Comparison of ENCODE assay signal across 19 cellular contexts in the genomic region with DNA sequence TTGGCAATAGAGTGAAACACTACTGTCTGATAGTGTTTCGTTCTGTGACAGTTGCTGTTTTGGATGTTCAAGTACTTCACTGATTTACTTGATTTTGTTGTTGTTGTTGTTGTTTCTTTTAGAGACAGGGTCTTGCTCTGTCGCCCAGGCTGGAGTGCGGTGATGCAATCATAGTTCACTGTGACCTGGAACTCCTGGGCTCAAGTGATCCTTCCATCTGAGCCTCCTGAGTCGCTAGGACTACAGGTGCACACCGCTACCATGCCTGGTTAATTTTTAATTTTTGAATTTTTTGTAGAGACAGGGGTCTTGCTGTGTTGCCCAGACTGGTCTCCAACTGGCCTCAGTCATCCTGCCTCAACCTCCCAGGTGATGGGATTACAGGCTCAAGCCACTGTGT. TPM values are rescaled to one million over a fixed set of nuclear protein-coding genes. Genes with fewer than 3 reads are reported as not detected.
DNase-seq lines count a peak whose midpoint lies in the region; ATAC-seq and TF ChIP-seq lines count a peak whose summit lies in the region.
"Had no signal": no experiment of that assay in that cellular context is flagged by ENCODE, and none has a peak within 500 bp of the region (broad histone marks: within the 10 kb centered on the region; RNA-seq: fewer than 3 reads in every experiment).

No MANE protein-coding gene starts in this region.

- H3F3A ChIP-seq in DOHH2 (ENCODE audit: control insufficient read depth, insufficient read depth), result peaks cover 22% of the 10 kb centered on the region

- POLR2A ChIA-PET in activated CD4-positive, alpha-beta memory T cell treated with anti-CD3 and anti-CD28 coated beads, Interleukin-2, amount 10 ng/mL, durations not matched to agents 7 days and 5 days (lab: Charles Lee), result no interaction called here
- POLR2A ChIA-PET in activated CD4-positive, alpha-beta memory T cell treated with anti-CD3 and anti-CD28 coated beads for 36 hours (lab: Charles Lee), result no interaction called here

- no peak overlapping the region for H3K4me3 ChIP-seq in DOHH2 (ENCODE audit: low read length)
- H3K4me3 ChIP-seq: adrenal gland, HAP-1, lung, upper lobe of left lung had no signal

- peaks cover 10% of the 10 kb centered on the region for H3K36me3 Mint-ChIP-seq in activated CD4-positive, alpha-beta memory T cell treated with anti-CD3 and anti-CD28 coated beads, Interleukin-2, amount 10 ng/mL, durations not matched to agents 7 days and 5 days (ENCODE audit: low read depth)
- peaks cover 6% of the 10 kb centered on the region for H3K36me3 Mint-ChIP-seq in activated CD4-positive, alpha-beta memory T cell treated with anti-CD3 and anti-CD28 coated beads for 36 hours
- peaks cover 0 to 9% of the 10 kb centered on the region in 2 donors for H3K36me3 Mint-ChIP-seq in activated naive CD4-positive, alpha-beta T cell treated with anti-CD3 and anti-CD28 coated beads, Interleukin-2, amount 50 U/mL, for 72 hours
- peaks cover 8% of the 10 kb centered on the region for H3K36me3 Mint-ChIP-seq in natural killer cell treated with Interleukin-12 subunit alpha and Interleukin-12 subunit beta and Interleukin-15 and Interleukin-18, amount 100 ng/mL, for 72 hours

- no peaks in the 10 kb centered on the region; the same call in 1 of the 2 replicates for H3K27me3 ChIP-seq in DOHH2 (ENCODE audit: control insufficient read depth, low read length)
- H3K27me3 ChIP-seq: adrenal gland, upper lobe of left lung had no signal

- peak overlapping the region; percentile 24 for H3K4me3 Mint-ChIP-seq in activated CD4-positive, alpha-beta memory T cell treated with anti-CD3 and anti-CD28 coated beads, Interleukin-2, amount 10 ng/mL, durations not matched to agents 7 days and 5 days
- H3K4me3 Mint-ChIP-seq in activated CD4-positive, alpha-beta memory T cell treated with anti-CD3 and anti-CD28 coated beads for 36 hours, result no peak overlapping the region
- H3K4me3 Mint-ChIP-seq in natural killer cell treated with Interleukin-12 subunit alpha and Interleukin-12 subunit beta and Interleukin-15 and Interleukin-18, amount 100 ng/mL, for 72 hours, result peak overlapping the region; percentile 98

- TF ChIP-seq CTCF in DOHH2 (IDR thresholded peaks at IDR 0.05; ENCODE audit: low read depth, low read length, poor library complexity, severe bottlenecking), result no peak

- no peak for DNase-seq in activated CD4-positive, alpha-beta memory T cell treated with anti-CD3 and anti-CD28 coated beads, Interleukin-2, amount 10 ng/mL, durations not matched to agents 7 days and 5 days
- no peak for DNase-seq in activated CD4-positive, alpha-beta memory T cell treated with anti-CD3 and anti-CD28 coated beads for 36 hours
- no peak for DNase-seq in activated naive CD4-positive, alpha-beta T cell treated with anti-CD3 and anti-CD28 coated beads, Interleukin-2, amount 50 U/mL, for 72 hours (ENCODE audit: low spot score in 2 of 2)
- DNase-seq in natural killer cell treated with Interleukin-12 subunit alpha and Interleukin-12 subunit beta and Interleukin-15 and Interleukin-18, amount 100 ng/mL, for 72 hours (ENCODE audit: low spot score), result no peak
- DNase-seq in NCI-H1930 (lab: John Stamatoyannopoulos, UW), result no peak
- no peak for DNase-seq in NOMO-1 (lab: John Stamatoyannopoulos, UW; ENCODE audit: unreplicated experiment in 2 of 2)
- DNase-seq: adrenal gland; effector CD8-positive, alpha-beta T cell; head of caudate nucleus; NCI-H1436; RPMI8226; stimulated activated CD4-positive, alpha-beta T cell treated with anti-CD3 and anti-CD28 coated beads, Interleukin-15, amount 100 ng/mL, for 24 hours; stimulated activated naive B cell treated with anti-CD40 and anti-IgM and Interleukin-4, amounts not matched to agents 10 μg/mL and 1 μg/mL and 100 μg/mL, for 72 hours; upper lobe of left lung; WERI-Rb-1 had no signal

- H3K9me2 ChIP-seq in DOHH2 (replicated peaks; ENCODE audit: control insufficient read depth, low read length), result no peaks in the 10 kb centered on the region

- no peaks in the 10 kb centered on the region for H3K27me3 Mint-ChIP-seq in activated CD4-positive, alpha-beta memory T cell treated with anti-CD3 and anti-CD28 coated beads, Interleukin-2, amount 10 ng/mL, durations not matched to agents 7 days and 5 days
- no peaks in the 10 kb centered on the region for H3K27me3 Mint-ChIP-seq in activated CD4-positive, alpha-beta memory T cell treated with anti-CD3 and anti-CD28 coated beads for 36 hours
- H3K27me3 Mint-ChIP-seq in natural killer cell treated with Interleukin-12 subunit alpha and Interleukin-12 subunit beta and Interleukin-15 and Interleukin-18, amount 100 ng/mL, for 72 hours, result no peaks in the 10 kb centered on the region
- H3K27me3 Mint-ChIP-seq: stimulated activated naive B cell treated with anti-CD40 and anti-IgM and Interleukin-4, amounts not matched to agents 10 μg/mL and 1 μg/mL and 100 μg/mL, for 72 hours had no signal

- peaks cover 74% of the 10 kb centered on the region for H3K79me2 ChIP-seq in DOHH2 (ENCODE audit: control insufficient read depth, low read length)

- H3K36me3 ChIP-seq in DOHH2 (ENCODE audit: control insufficient read depth, low read length), result peaks cover 7% of the 10 kb centered on the region
- H3K36me3 ChIP-seq: adrenal gland, upper lobe of left lung had no signal

- peaks cover 10% of the 10 kb centered on the region; the same call in 1 of the 2 replicates for H4K20me1 ChIP-seq in DOHH2 (ENCODE audit: control insufficient read depth, insufficient read depth, low read depth, low read length)

- H3K4me2 ChIP-seq in DOHH2 (ENCODE audit: low read length), result peak overlapping the region; percentile 82

- H3K27ac Mint-ChIP-seq in activated CD4-positive, alpha-beta memory T cell treated with anti-CD3 and anti-CD28 coated beads, Interleukin-2, amount 10 ng/mL, durations not matched to agents 7 days and 5 days, result no peak overlapping the region
- no peak overlapping the region for H3K27ac Mint-ChIP-seq in activated CD4-positive, alpha-beta memory T cell treated with anti-CD3 and anti-CD28 coated beads for 36 hours
- H3K27ac Mint-ChIP-seq in activated naive CD4-positive, alpha-beta T cell treated with anti-CD3 and anti-CD28 coated beads, Interleukin-2, amount 50 U/mL, for 72 hours, result peak overlapping the region; percentile 33 to 99
- H3K27ac Mint-ChIP-seq in natural killer cell treated with Interleukin-12 subunit alpha and Interleukin-12 subunit beta and Interleukin-15 and Interleukin-18, amount 100 ng/mL, for 72 hours, result peak overlapping the region in 1 of 2 donors; percentile 97
- H3K27ac Mint-ChIP-seq: stimulated activated naive B cell treated with anti-CD40 and anti-IgM and Interleukin-4, amounts not matched to agents 10 μg/mL and 1 μg/mL and 100 μg/mL, for 72 hours had no signal

- no peak overlapping the region for H3K27ac ChIP-seq in DOHH2 (ENCODE audit: low read depth, low read length)
- H3K27ac ChIP-seq: adrenal gland, upper lobe of left lung, WERI-Rb-1 had no signal

- ATAC-seq in activated naive CD4-positive, alpha-beta T cell treated with anti-CD3 and anti-CD28 coated beads, Interleukin-2, amount 50 U/mL, for 72 hours, result no peak
- no peak for ATAC-seq in natural killer cell treated with Interleukin-12 subunit alpha and Interleukin-12 subunit beta and Interleukin-15 and Interleukin-18, amount 100 ng/mL, for 72 hours
- no peak for ATAC-seq in HG03108 (IDR thresholded peaks at IDR 0.05; ENCODE audit: unreplicated experiment)
- ATAC-seq: stimulated activated naive B cell treated with anti-CD40 and anti-IgM and Interleukin-4, amounts not matched to agents 10 μg/mL and 1 μg/mL and 100 μg/mL, for 72 hours had no signal

- intact Hi-C loops in activated CD4-positive, alpha-beta memory T cell treated with anti-CD3 and anti-CD28 coated beads for 36 hours (cut with micrococcal nuclease), result loop anchor here (10.0 kb wide), 1 partner anchor 726 kb away; a partner anchor contains a TSS

- H3K4me1 ChIP-seq in DOHH2 (ENCODE audit: control insufficient read depth, low read length), result peaks cover 40% of the 10 kb centered on the region

- H3K9me3 Mint-ChIP-seq in activated CD4-positive, alpha-beta memory T cell treated with anti-CD3 and anti-CD28 coated beads, Interleukin-2, amount 10 ng/mL, durations not matched to agents 7 days and 5 days, result no peaks in the 10 kb centered on the region
- H3K9me3 Mint-ChIP-seq in activated CD4-positive, alpha-beta memory T cell treated with anti-CD3 and anti-CD28 coated beads for 36 hours, result no peaks in the 10 kb centered on the region
- H3K9me3 Mint-ChIP-seq in activated naive CD4-positive, alpha-beta T cell treated with anti-CD3 and anti-CD28 coated beads, Interleukin-2, amount 50 U/mL, for 72 hours, result no peaks in the 10 kb centered on the region
- no peaks in the 10 kb centered on the region for H3K9me3 Mint-ChIP-seq in natural killer cell treated with Interleukin-12 subunit alpha and Interleukin-12 subunit beta and Interleukin-15 and Interleukin-18, amount 100 ng/mL, for 72 hours
- H3K9me3 Mint-ChIP-seq: stimulated activated naive B cell treated with anti-CD40 and anti-IgM and Interleukin-4, amounts not matched to agents 10 μg/mL and 1 μg/mL and 100 μg/mL, for 72 hours had no signal

- peaks cover 50% of the 10 kb centered on the region for H3K4me1 Mint-ChIP-seq in activated CD4-positive, alpha-beta memory T cell treated with anti-CD3 and anti-CD28 coated beads, Interleukin-2, amount 10 ng/mL, durations not matched to agents 7 days and 5 days
- peaks cover 42% of the 10 kb centered on the region for H3K4me1 Mint-ChIP-seq in activated CD4-positive, alpha-beta memory T cell treated with anti-CD3 and anti-CD28 coated beads for 36 hours (ENCODE audit: low read depth)
- peaks cover 26 to 38% of the 10 kb centered on the region in 2 donors for H3K4me1 Mint-ChIP-seq in natural killer cell treated with Interleukin-12 subunit alpha and Interleukin-12 subunit beta and Interleukin-15 and Interleukin-18, amount 100 ng/mL, for 72 hours (ENCODE audit: low read depth in 2 of 2)

- CTCF ChIA-PET in activated CD4-positive, alpha-beta memory T cell treated with anti-CD3 and anti-CD28 coated beads, Interleukin-2, amount 10 ng/mL, durations not matched to agents 7 days and 5 days (lab: Charles Lee), result interaction anchor here (2.1 kb wide), 1 partner anchor 19 kb away, joined by 8 read pairs; a partner anchor contains a TSS
- CTCF ChIA-PET in activated CD4-positive, alpha-beta memory T cell treated with anti-CD3 and anti-CD28 coated beads for 36 hours (lab: Charles Lee), result interaction anchor here (4.1 kb wide), 1 partner anchor 24 kb away, joined by 19 read pairs; no protein-coding TSS in a partner anchor

- no peaks in the 10 kb centered on the region for H3K9me3 ChIP-seq in DOHH2 (ENCODE audit: control insufficient read depth, insufficient read depth, low read length)
- H3K9me3 ChIP-seq: adrenal gland, HAP-1, upper lobe of left lung had no signal

RNA-seq across cellular contexts. Expression of a gene that starts 2.3 kb away (rescaled TPM):
- total RNA-seq in activated CD4-positive, alpha-beta memory T cell treated with anti-CD3 and anti-CD28 coated beads, Interleukin-2, amount 10 ng/mL, durations not matched to agents 7 days and 5 days, result 10 to 100 TPM; 19.3 TPM
- 10 to 100 TPM; 20.8 to 23.0 TPM for total RNA-seq in activated CD4-positive, alpha-beta memory T cell treated with anti-CD3 and anti-CD28 coated beads for 36 hours
- 10 to 100 TPM; 21.3 to 24.9 TPM for total RNA-seq in activated naive CD4-positive, alpha-beta T cell treated with anti-CD3 and anti-CD28 coated beads, Interleukin-2, amount 50 U/mL, for 72 hours
- total RNA-seq in natural killer cell treated with Interleukin-12 subunit alpha and Interleukin-12 subunit beta and Interleukin-15 and Interleukin-18, amount 100 ng/mL, for 72 hours, result 10 to 100 TPM; 25.5 to 26.4 TPM

RNA-seq across cellular contexts. Expression of a gene that starts 18.9 kb away (rescaled TPM):
- total RNA-seq in activated CD4-positive, alpha-beta memory T cell treated with anti-CD3 and anti-CD28 coated beads, Interleukin-2, amount 10 ng/mL, durations not matched to agents 7 days and 5 days, result 10 to 100 TPM; 23.4 to 23.5 TPM
- total RNA-seq in activated CD4-positive, alpha-beta memory T cell treated with anti-CD3 and anti-CD28 coated beads for 36 hours, result 10 to 100 TPM; 25.9 to 28.5 TPM
- 10 to 100 TPM in 1 of 2 donors, 1 to 10 TPM in 1; 7.5 to 23.8 TPM for total RNA-seq in activated naive CD4-positive, alpha-beta T cell treated with anti-CD3 and anti-CD28 coated beads, Interleukin-2, amount 50 U/mL, for 72 hours
- 10 to 100 TPM; 27.7 to 39.4 TPM for total RNA-seq in natural killer cell treated with Interleukin-12 subunit alpha and Interleukin-12 subunit beta and Interleukin-15 and Interleukin-18, amount 100 ng/mL, for 72 hours

RNA-seq across cellular contexts. Expression of a gene that starts 47.1 kb away (rescaled TPM):
- under 1 TPM; 0.35 to 0.43 TPM for total RNA-seq in activated CD4-positive, alpha-beta memory T cell treated with anti-CD3 and anti-CD28 coated beads, Interleukin-2, amount 10 ng/mL, durations not matched to agents 7 days and 5 days
- total RNA-seq in activated CD4-positive, alpha-beta memory T cell treated with anti-CD3 and anti-CD28 coated beads for 36 hours, result not detected
- not detected for total RNA-seq in activated naive CD4-positive, alpha-beta T cell treated with anti-CD3 and anti-CD28 coated beads, Interleukin-2, amount 50 U/mL, for 72 hours
- under 1 TPM; 0.24 to 0.42 TPM for total RNA-seq in natural killer cell treated with Interleukin-12 subunit alpha and Interleukin-12 subunit beta and Interleukin-15 and Interleukin-18, amount 100 ng/mL, for 72 hours

Comparison
In these comparisons a context has a peak if more than half of its experiments do, and no peak if none do; other contexts are left out.
1. H3K27ac Mint-ChIP-seq: peak in activated naive CD4-positive, alpha-beta T cell treated with anti-CD3 and anti-CD28 coated beads, Interleukin-2, amount 50 U/mL, for 72 hours (2 of 2); none in activated CD4-positive, alpha-beta memory T cell treated with anti-CD3 and anti-CD28 coated beads, Interleukin-2, amount 10 ng/mL, durations not matched to agents 7 days and 5 days (single experiment) and activated CD4-positive, alpha-beta memory T cell treated with anti-CD3 and anti-CD28 coated beads for 36 hours (single experiment).